In the genomic region with DNA sequence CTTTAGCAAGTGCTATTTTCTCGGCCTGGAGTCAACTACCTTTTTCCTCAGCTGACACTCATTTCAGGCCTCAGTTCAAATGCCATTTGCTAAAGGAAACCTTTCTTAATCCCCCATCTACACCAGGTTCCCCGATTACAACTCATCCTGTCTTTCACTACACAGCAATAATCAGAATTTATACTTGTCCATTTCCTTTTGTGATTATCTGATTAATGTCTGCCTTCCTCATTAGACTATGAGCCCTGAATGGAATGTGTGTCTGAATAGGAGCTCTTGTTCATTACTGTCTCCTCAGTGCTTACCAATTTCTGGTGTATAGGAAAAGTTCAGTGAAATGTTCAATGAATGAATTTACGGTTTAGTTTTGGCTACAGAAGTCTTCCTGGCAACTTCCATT, we compare ENCODE assay signal across 1 cellular context.
TF ChIP-seq lines count a peak whose summit lies in the region.

No MANE protein-coding gene starts in this region.

TF ChIP-seq in HepG2, 621 proteins besides CTCF, POLR2A, EP300 and RAD21:
- TF ChIP-seq ZFAT (CRISPR knock-in tag; conservative IDR thresholded peaks at IDR 0.05) (no peak), REXO4 (CRISPR knock-in tag; IDR thresholded peaks at IDR 0.05; ENCODE audit: borderline replicate concordance) (no peak), ZNF780A (CRISPR knock-in tag; IDR thresholded peaks at IDR 0.05) (no peak), ZNF776 (CRISPR knock-in tag; IDR thresholded peaks at IDR 0.05) (no peak), ZNF343 (CRISPR knock-in tag; IDR thresholded peaks at IDR 0.05) (no peak), PRMT3 (CRISPR knock-in tag; IDR thresholded peaks at IDR 0.05; ENCODE audit: borderline replicate concordance, low read depth) (no peak), ZBTB43 (CRISPR knock-in tag; conservative IDR thresholded peaks at IDR 0.05) (no peak), RNF2 (conservative IDR thresholded peaks at IDR 0.05; ENCODE audit: low read depth) (no peak), CBX1 (IDR thresholded peaks at IDR 0.05; ENCODE audit: low read depth) (no peak), ZNF720 (CRISPR knock-in tag; IDR thresholded peaks at IDR 0.05) (no peak), ZNF451 (CRISPR knock-in tag; IDR thresholded peaks at IDR 0.05) (no peak), NCOA2 (CRISPR knock-in tag; IDR thresholded peaks at IDR 0.05) (no peak), TBX2 (CRISPR knock-in tag; IDR thresholded peaks at IDR 0.05; ENCODE audit: borderline replicate concordance) (no peak), ZNF891 (CRISPR knock-in tag; IDR thresholded peaks at IDR 0.05) (no peak), IKZF4 (CRISPR knock-in tag; IDR thresholded peaks at IDR 0.05; ENCODE audit: borderline replicate concordance, low read depth, not compliant biosample characterization) (no peak), ZNF333 (CRISPR knock-in tag; IDR thresholded peaks at IDR 0.05; ENCODE audit: borderline replicate concordance) (no peak), RORA (CRISPR knock-in tag; IDR thresholded peaks at IDR 0.05) (no peak), ZNF280D (CRISPR knock-in tag; IDR thresholded peaks at IDR 0.05) (no peak)
TF ChIP-seq in HepG2: peak in this region for 0.
